ENCODE assay signal across 10 cellular contexts in the genomic region with DNA sequence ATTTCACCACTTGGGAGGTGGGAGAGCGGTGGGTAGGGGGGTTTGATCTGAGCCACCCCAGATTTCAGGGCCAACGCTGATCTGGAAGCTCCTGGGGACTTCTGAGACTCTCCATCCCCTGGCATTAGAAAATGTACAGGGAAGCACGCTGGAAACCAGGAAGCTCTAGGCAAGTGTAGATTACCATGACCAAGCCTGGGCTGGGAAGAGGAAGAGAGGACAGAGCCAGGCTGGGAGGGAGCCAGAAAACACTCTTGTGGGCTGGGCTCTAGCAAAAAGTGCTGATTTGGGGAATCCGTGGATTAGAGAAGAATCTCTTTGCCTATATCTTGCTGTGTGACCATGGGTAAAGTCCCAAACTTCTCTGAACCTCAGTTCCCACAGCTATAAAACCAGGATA.
DNase-seq lines count a peak whose midpoint lies in the region; ATAC-seq, FAIRE-seq and TF ChIP-seq lines count a peak whose summit lies in the region.
"Had no signal": no experiment of that assay in that cellular context is flagged by ENCODE, and none has a peak within 500 bp of the region (broad histone marks: within the 10 kb centered on the region; RNA-seq: fewer than 3 reads in every experiment).

No MANE protein-coding gene starts in this region.

- CTCF ChIA-PET in MCF 10A (lab: Yijun Ruan, JAX) = interaction anchor here (1.9 kb wide), 1 partner anchor 82 kb away, joined by 5 read pairs; no protein-coding TSS in a partner anchor

- BruUV-seq in MCF 10A (replicated peaks; lab: Mats Ljungman, UMichigan) = no TSS peak

- intact Hi-C loops in MCF 10A (cut with micrococcal nuclease) = loop anchor here (5.0 kb wide), 1 partner anchor 78 kb away; no protein-coding TSS in a partner anchor
- intact Hi-C loops in left colon (cut with DNase I, micrococcal nuclease) = no loop called here

- TF ChIP-seq CTCF in MCF 10A (IDR thresholded peaks at IDR 0.05; ENCODE audit: unreplicated experiment) = no peak
- no peak for TF ChIP-seq CTCF in suprapubic skin (IDR thresholded peaks at IDR 0.05)

- no peak for TF ChIP-seq EP300 in suprapubic skin (IDR thresholded peaks at IDR 0.05)

- H3K9me3 Mint-ChIP-seq in MCF 10A (ENCODE audit: unreplicated experiment) = no peaks in the 10 kb centered on the region

- FAIRE-seq in H54 (lab: Jason Lieb, UNC) = no peak

- H3K9me3 ChIP-seq in suprapubic skin = no peaks in the 10 kb centered on the region

- peak overlapping the region; percentile 25 for H3K4me3 Mint-ChIP-seq in MCF 10A (ENCODE audit: unreplicated experiment)
- H3K4me3 Mint-ChIP-seq: neural progenitor cell had no signal

- DNase-seq in HPDE6-E6E7 (ENCODE audit: extremely low spot score) (peak; percentile 26), MCF 10A (ENCODE audit: unreplicated experiment) (peak; percentile 62), left colon (peak; percentile 36 to 40), suprapubic skin (ENCODE audit: low spot score in 2 of 2) (no peak), H54 (ENCODE audit: insufficient read length, low spot score) (no peak), kidney glomerular epithelial cell (lab: John Stamatoyannopoulos, UW) (no peak)
- no peak for DNase-seq in effector CD4-positive, alpha-beta T cell
- DNase-seq in NK-92 treated with Interleukin-12 subunit alpha and Interleukin-12 subunit beta, amount 100 ng/mL, for 24 hours (lab: John Stamatoyannopoulos, UW) = no peak
- DNase-seq: activated CD8-positive, alpha-beta memory T cell treated with anti-CD3 and anti-CD28 coated beads for 24 hours had no signal

- peak; percentile 46 for ATAC-seq in left colon

- POLR2A ChIA-PET in MCF 10A (lab: Yijun Ruan, JAX) = interaction anchor here (0.6 to 2.3 kb wide), 11 partner anchors 14 to 1057 kb away, joined by 4 to 14 read pairs (median 6); no protein-coding TSS in a partner anchor

- H3K27ac ChIP-seq in suprapubic skin = peak overlapping the region; percentile 71
- H3K27ac ChIP-seq: neural progenitor cell had no signal

- 54% methylated on average over 4 of the region's 4 CpGs for WGBS in suprapubic skin

- no peaks in the 10 kb centered on the region for H3K36me3 Mint-ChIP-seq in MCF 10A (ENCODE audit: insufficient read depth, unreplicated experiment)
- H3K36me3 Mint-ChIP-seq: neural progenitor cell had no signal

- no peaks in the 10 kb centered on the region for H3K27me3 ChIP-seq in suprapubic skin
- H3K27me3 ChIP-seq: neural progenitor cell had no signal

- H3K27me3 Mint-ChIP-seq in MCF 10A (ENCODE audit: insufficient read depth, unreplicated experiment) = no peaks in the 10 kb centered on the region

- no peak overlapping the region for H3K4me3 ChIP-seq in suprapubic skin
- H3K4me3 ChIP-seq: neural progenitor cell had no signal

- TF ChIP-seq POLR2A in suprapubic skin (IDR thresholded peaks at IDR 0.05) (no peak), H54 (IDR thresholded peaks at IDR 0.05; ENCODE audit: low read depth, low read length) (no peak)

- peaks cover 17% of the 10 kb centered on the region for H3K4me1 Mint-ChIP-seq in MCF 10A (ENCODE audit: insufficient read depth, unreplicated experiment)

- no peaks in the 10 kb centered on the region for H3K36me3 ChIP-seq in suprapubic skin
- H3K36me3 ChIP-seq: neural progenitor cell had no signal

- peaks cover 19% of the 10 kb centered on the region for H3K4me1 ChIP-seq in suprapubic skin

- peak overlapping the region; percentile 79 for H3K27ac Mint-ChIP-seq in MCF 10A (ENCODE audit: low read depth, unreplicated experiment)
- H3K27ac Mint-ChIP-seq: neural progenitor cell had no signal

Comparison
In these comparisons a context has a peak if more than half of its experiments do, and no peak if none do; other contexts are left out.
1. DNase-seq: peak in HPDE6-E6E7 (single experiment), MCF 10A (single experiment) and left colon (2 of 2); none in suprapubic skin (0 of 2), H54 (single experiment), kidney glomerular epithelial cell (single experiment), effector CD4-positive, alpha-beta T cell (single experiment) and NK-92 treated with Interleukin-12 subunit alpha and Interleukin-12 subunit beta, amount 100 ng/mL, for 24 hours (single experiment).